Comparison of ENCODE assay signal across 11 cellular contexts in genomic region chr7:22361795-22362194, GRCh38. TPM values are rescaled to one million over a fixed set of nuclear protein-coding genes. Genes with fewer than 3 reads are reported as not detected.
A peak's percentile ranks its signal among the peaks of the same experiment; 100 is the strongest.
DNase-seq lines count a peak whose midpoint lies in the region; ATAC-seq and TF ChIP-seq lines count a peak whose summit lies in the region.
"Had no signal": no experiment of that assay in that cellular context is flagged by ENCODE, and none has a peak within 500 bp of the region (broad histone marks: within the 10 kb centered on the region; RNA-seq: fewer than 3 reads in every experiment).

No MANE protein-coding gene starts in this region.

- H2BK120ac ChIP-seq in trophoblast cell (ENCODE audit: insufficient read depth, low read length, poor library complexity) = no peak overlapping the region

- no peak overlapping the region for H2BK5ac ChIP-seq in trophoblast cell (ENCODE audit: low read depth, low read length, poor library complexity)

- no peak overlapping the region for H3K9ac ChIP-seq in trophoblast cell (ENCODE audit: low read length)

- H4K8ac ChIP-seq in trophoblast cell (ENCODE audit: low read depth, low read length) = no peak overlapping the region

- H3K27ac ChIP-seq in RWPE2 (ENCODE audit: poor library complexity, severe bottlenecking) (no peak overlapping the region), trophoblast cell (ENCODE audit: low read depth, low read length) (no peak overlapping the region)

- no CpG with 5 or more reads among the region's 2 CpGs for WGBS in trophoblast cell (ENCODE audit: extremely low coverage, insufficient coverage, insufficient read length)

- H3K4ac ChIP-seq in trophoblast cell (ENCODE audit: low read depth, low read length) = no peak overlapping the region

- H3K27me3 ChIP-seq in RWPE2 (ENCODE audit: insufficient read depth, poor library complexity, severe bottlenecking) (no peaks in the 10 kb centered on the region), trophoblast cell (ENCODE audit: insufficient read depth, low read length) (no peaks in the 10 kb centered on the region)

- H4K12ac ChIP-seq in trophoblast cell (ENCODE audit: low read depth, low read length) = no peak overlapping the region

- H3K4me1 ChIP-seq in RWPE2 (ENCODE audit: insufficient read depth, poor library complexity, severe bottlenecking) (peaks cover 5% of the 10 kb centered on the region), trophoblast cell (ENCODE audit: control insufficient read depth in 1 of 2, insufficient read depth in 2 of 2, low read length in 2 of 2) (peaks cover 6 to 8% of the 10 kb centered on the region in 2 experiments)

- peak; percentile 14; the same call in 2 of the 3 replicates for ATAC-seq in RWPE2 (ENCODE audit: low read depth)
- ATAC-seq: naive thymus-derived CD4-positive, alpha-beta T cell had no signal

- H3K36me3 ChIP-seq in RWPE2 (ENCODE audit: low read depth) = no peaks in the 10 kb centered on the region
- H3K36me3 ChIP-seq in trophoblast cell (ENCODE audit: control insufficient read depth in 1 of 2, insufficient read depth in 2 of 2, low read length in 2 of 2) = no peaks in the 10 kb centered on the region

- H3K9me3 ChIP-seq in RWPE2 (ENCODE audit: severe bottlenecking) = no peaks in the 10 kb centered on the region
- no peaks in the 10 kb centered on the region for H3K9me3 ChIP-seq in trophoblast cell (ENCODE audit: insufficient read depth, low read depth, low read length)

- H4K91ac ChIP-seq in trophoblast cell (ENCODE audit: low read depth, low read length) = no peak overlapping the region

- DNase-seq in DMS 273 (lab: John Stamatoyannopoulos, UW; ENCODE audit: unreplicated experiment) (peak; percentile 94), NCI-H146 (lab: John Stamatoyannopoulos, UW) (peak; percentile 86), RWPE2 (ENCODE audit: low spot score) (no peak), foreskin fibroblast (peak; percentile 7 to 22), NCI-H128 (lab: John Stamatoyannopoulos, UW; ENCODE audit: unreplicated experiment) (no peak), GM03348 (ENCODE audit: low spot score) (no peak), glomerular visceral epithelial cell (ENCODE audit: extremely low spot score) (no peak), trophoblast cell (no peak)
- DNase-seq: activated gamma-delta T cell; endodermal cell; naive thymus-derived CD4-positive, alpha-beta T cell had no signal

- no peak overlapping the region for H3K4me2 ChIP-seq in trophoblast cell (ENCODE audit: low read length)

- H3K4me3 ChIP-seq in RWPE2 (ENCODE audit: severe bottlenecking) (no peak overlapping the region), foreskin fibroblast (ENCODE audit: low read depth in 1 of 2, low read length in 2 of 2) (no peak overlapping the region), trophoblast cell (ENCODE audit: low read depth, low read length) (no peak overlapping the region)

- no peak overlapping the region for H3K18ac ChIP-seq in trophoblast cell (ENCODE audit: low read length)

- H3K23ac ChIP-seq in trophoblast cell (ENCODE audit: low read length) = no peak overlapping the region

- H2BK12ac ChIP-seq in trophoblast cell (ENCODE audit: low read length) = no peak overlapping the region

- no peaks in the 10 kb centered on the region for H3K79me2 ChIP-seq in trophoblast cell (ENCODE audit: control insufficient read depth, insufficient read depth, low read length, poor library complexity)

- no peak overlapping the region for H3K14ac ChIP-seq in trophoblast cell (ENCODE audit: low read length)

- no peak overlapping the region for H2AK5ac ChIP-seq in trophoblast cell (ENCODE audit: low read length)

- peaks cover 2% of the 10 kb centered on the region for H3K79me1 ChIP-seq in trophoblast cell (ENCODE audit: low read length)

- TF ChIP-seq CTCF in RWPE2 (IDR thresholded peaks at IDR 0.05; ENCODE audit: poor library complexity, severe bottlenecking) (no peak), foreskin fibroblast (IDR thresholded peaks at IDR 0.05; ENCODE audit: low read depth, low read length) (no peak)

- no peak overlapping the region for H2AFZ ChIP-seq in trophoblast cell (ENCODE audit: insufficient read depth, low read length, poor library complexity)

RNA-seq across cellular contexts. Expression of gene RAPGEF5, which starts 4.8 kb away (rescaled TPM):
- 1.8 and 2.0 TPM in 2 replicates for polyA plus RNA-seq in trophoblast cell (2013)
- polyA plus RNA-seq: naive thymus-derived CD4-positive, alpha-beta T cell had no signal

Comparison
In these comparisons a context has a peak if more than half of its experiments do, and no peak if none do; other contexts are left out.
1. DNase-seq: peak in DMS 273 (single experiment), NCI-H146 (single experiment) and foreskin fibroblast (2 of 2); none in RWPE2 (single experiment), NCI-H128 (single experiment), GM03348 (single experiment), glomerular visceral epithelial cell (single experiment) and trophoblast cell (0 of 2).